ENCODE assay signal across 5 cellular contexts in genomic region chr3:196547067-196547466, GRCh38.
TF ChIP-seq lines count a peak whose summit lies in the region.

No MANE protein-coding gene starts in this region.

TF ChIP-seq in SK-N-SH treated with all-trans-retinoic acid at 6 μM for 48 hours, 23 proteins besides CTCF, POLR2A, EP300 and RAD21 (continues in another document):
- TF ChIP-seq POU6F1 (CRISPR knock-in tag; IDR thresholded peaks at IDR 0.05; ENCODE audit: borderline replicate concordance, low read depth) (no peak), CSDC2 (CRISPR knock-in tag; IDR thresholded peaks at IDR 0.05) (no peak), RARB (CRISPR knock-in tag; IDR thresholded peaks at IDR 0.05) (no peak), CREB5 (CRISPR knock-in tag; IDR thresholded peaks at IDR 0.05; ENCODE audit: low read depth) (no peak), PPARA (CRISPR knock-in tag; IDR thresholded peaks at IDR 0.05; ENCODE audit: borderline replicate concordance) (no peak), GLIS3 (CRISPR knock-in tag; IDR thresholded peaks at IDR 0.05) (no peak), ISL1 (CRISPR knock-in tag; IDR thresholded peaks at IDR 0.05) (no peak), SNAI2 (CRISPR knock-in tag; IDR thresholded peaks at IDR 0.05) (no peak), BACH2 (CRISPR knock-in tag; IDR thresholded peaks at IDR 0.05; ENCODE audit: borderline replicate concordance) (no peak), ZFP3 (CRISPR knock-in tag; IDR thresholded peaks at IDR 0.05) (no peak)

TF ChIP-seq in SK-N-SH, 30 proteins besides CTCF, POLR2A, EP300 and RAD21:
- TF ChIP-seq NRF1 (IDR thresholded peaks at IDR 0.05; ENCODE audit: low read depth, low read length): no peak

TF ChIP-seq in WTC11, 78 proteins besides CTCF, POLR2A, EP300 and RAD21 (continues in another document):
- TF ChIP-seq TEAD4 (CRISPR knock-in tag; IDR thresholded peaks at IDR 0.05) (no peak), STAT6 (CRISPR knock-in tag; conservative IDR thresholded peaks at IDR 0.05; ENCODE audit: low read depth) (no peak), ZNF121 (CRISPR knock-in tag; IDR thresholded peaks at IDR 0.05) (no peak), ETV6 (CRISPR knock-in tag; IDR thresholded peaks at IDR 0.05) (no peak), ESRRA (CRISPR knock-in tag; IDR thresholded peaks at IDR 0.05; ENCODE audit: borderline replicate concordance) (no peak), NFATC4 (CRISPR knock-in tag; IDR thresholded peaks at IDR 0.05) (no peak), ZBTB21 (CRISPR knock-in tag; IDR thresholded peaks at IDR 0.05; ENCODE audit: borderline replicate concordance) (no peak), CBFB (CRISPR knock-in tag; IDR thresholded peaks at IDR 0.05; ENCODE audit: low read depth) (no peak), ATF6 (CRISPR knock-in tag; IDR thresholded peaks at IDR 0.05) (no peak)

TF ChIP-seq in liver, 16 proteins besides CTCF, POLR2A, EP300 and RAD21:
- TF ChIP-seq ZBTB33 (IDR thresholded peaks at IDR 0.05): no peak
- TF ChIP-seq NR2F2 (IDR thresholded peaks at IDR 0.05): no peak
- TF ChIP-seq RXRA (IDR thresholded peaks at IDR 0.05): no peak
- TF ChIP-seq EGR1 (IDR thresholded peaks at IDR 0.05; ENCODE audit: low read depth in 2 of 2): no peak
- TF ChIP-seq TAF1 (conservative IDR thresholded peaks at IDR 0.05): no peak
- no peak for TF ChIP-seq MAX (IDR thresholded peaks at IDR 0.05)
- no peak for TF ChIP-seq SP1 (IDR thresholded peaks at IDR 0.05)
- no peak for TF ChIP-seq HNF4A (conservative IDR thresholded peaks at IDR 0.05)
- no peak for TF ChIP-seq ATF3 (IDR thresholded peaks at IDR 0.05)
- no peak for TF ChIP-seq JUND (IDR thresholded peaks at IDR 0.05)
- no peak for TF ChIP-seq GABPA (IDR thresholded peaks at IDR 0.05 in 1 of 2, conservative IDR thresholded peaks at IDR 0.05 in 1 of 2)
- TF ChIP-seq HNF4G (IDR thresholded peaks at IDR 0.05): no peak
- TF ChIP-seq YY1 (IDR thresholded peaks at IDR 0.05): no peak
- no peak for TF ChIP-seq REST (IDR thresholded peaks at IDR 0.05)

TF ChIP-seq in GM23338, 12 proteins besides CTCF, POLR2A, EP300 and RAD21:
- TF ChIP-seq JUNB (IDR thresholded peaks at IDR 0.05; ENCODE audit: unreplicated experiment) (no peak), POLR2AphosphoS5 (IDR thresholded peaks at IDR 0.05; ENCODE audit: low read depth) (no peak), EZH2 (IDR thresholded peaks at IDR 0.05; ENCODE audit: low read depth, unreplicated experiment) (no peak), ZNF462 (CRISPR knock-in tag; IDR thresholded peaks at IDR 0.05) (no peak), CREB1 (CRISPR knock-in tag; IDR thresholded peaks at IDR 0.05; ENCODE audit: low read depth) (no peak), NANOG (IDR thresholded peaks at IDR 0.05; ENCODE audit: borderline replicate concordance) (no peak), STAT1 (IDR thresholded peaks at IDR 0.05; ENCODE audit: unreplicated experiment) (no peak), ZNF331 (CRISPR knock-in tag; IDR thresholded peaks at IDR 0.05; ENCODE audit: low read depth) (no peak), REST (IDR thresholded peaks at IDR 0.05; ENCODE audit: unreplicated experiment) (no peak), ETS1 (IDR thresholded peaks at IDR 0.05) (no peak), EZH2phosphoT487 (IDR thresholded peaks at IDR 0.05; ENCODE audit: unreplicated experiment) (no peak), ZNF114 (CRISPR knock-in tag; IDR thresholded peaks at IDR 0.05) (no peak)
